In the genomic region with DNA sequence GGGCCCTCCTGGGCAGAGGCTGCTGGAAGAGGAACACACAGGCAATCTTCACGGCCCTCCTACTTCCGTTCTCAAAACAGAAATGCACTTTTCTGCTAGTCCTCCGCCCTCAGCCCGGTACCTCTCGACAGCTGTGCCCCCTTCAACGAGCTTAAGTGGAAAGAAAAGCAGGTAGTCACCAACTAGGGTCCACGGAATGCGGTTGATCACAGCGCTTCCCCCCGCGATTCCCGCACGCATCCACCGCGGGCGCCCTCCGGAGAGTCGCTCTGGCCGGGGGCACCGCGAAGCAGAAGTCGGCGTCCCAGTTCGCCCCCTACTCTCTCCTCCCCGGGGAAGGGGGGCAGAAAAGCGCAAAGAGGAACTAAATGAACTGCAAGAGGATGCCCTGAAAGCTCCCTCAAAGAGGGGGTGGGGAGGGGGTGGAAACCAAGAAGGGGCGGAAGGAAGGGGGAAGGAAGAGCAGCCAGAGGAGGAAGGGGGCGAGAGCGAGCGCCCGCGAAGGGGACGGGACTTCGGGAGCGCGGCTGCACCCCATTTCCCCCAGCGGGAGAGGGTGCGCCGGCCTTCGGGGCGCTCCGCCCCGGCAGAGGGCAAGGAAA, we compare ENCODE assay signal across 1 cellular context.
TF ChIP-seq lines count a peak whose summit lies in the region.

No MANE protein-coding gene starts in this region.

TF ChIP-seq in HepG2, 621 proteins besides CTCF, POLR2A, EP300 and RAD21 (continued from another document and continues in another):
- TF ChIP-seq, protein P1, sequence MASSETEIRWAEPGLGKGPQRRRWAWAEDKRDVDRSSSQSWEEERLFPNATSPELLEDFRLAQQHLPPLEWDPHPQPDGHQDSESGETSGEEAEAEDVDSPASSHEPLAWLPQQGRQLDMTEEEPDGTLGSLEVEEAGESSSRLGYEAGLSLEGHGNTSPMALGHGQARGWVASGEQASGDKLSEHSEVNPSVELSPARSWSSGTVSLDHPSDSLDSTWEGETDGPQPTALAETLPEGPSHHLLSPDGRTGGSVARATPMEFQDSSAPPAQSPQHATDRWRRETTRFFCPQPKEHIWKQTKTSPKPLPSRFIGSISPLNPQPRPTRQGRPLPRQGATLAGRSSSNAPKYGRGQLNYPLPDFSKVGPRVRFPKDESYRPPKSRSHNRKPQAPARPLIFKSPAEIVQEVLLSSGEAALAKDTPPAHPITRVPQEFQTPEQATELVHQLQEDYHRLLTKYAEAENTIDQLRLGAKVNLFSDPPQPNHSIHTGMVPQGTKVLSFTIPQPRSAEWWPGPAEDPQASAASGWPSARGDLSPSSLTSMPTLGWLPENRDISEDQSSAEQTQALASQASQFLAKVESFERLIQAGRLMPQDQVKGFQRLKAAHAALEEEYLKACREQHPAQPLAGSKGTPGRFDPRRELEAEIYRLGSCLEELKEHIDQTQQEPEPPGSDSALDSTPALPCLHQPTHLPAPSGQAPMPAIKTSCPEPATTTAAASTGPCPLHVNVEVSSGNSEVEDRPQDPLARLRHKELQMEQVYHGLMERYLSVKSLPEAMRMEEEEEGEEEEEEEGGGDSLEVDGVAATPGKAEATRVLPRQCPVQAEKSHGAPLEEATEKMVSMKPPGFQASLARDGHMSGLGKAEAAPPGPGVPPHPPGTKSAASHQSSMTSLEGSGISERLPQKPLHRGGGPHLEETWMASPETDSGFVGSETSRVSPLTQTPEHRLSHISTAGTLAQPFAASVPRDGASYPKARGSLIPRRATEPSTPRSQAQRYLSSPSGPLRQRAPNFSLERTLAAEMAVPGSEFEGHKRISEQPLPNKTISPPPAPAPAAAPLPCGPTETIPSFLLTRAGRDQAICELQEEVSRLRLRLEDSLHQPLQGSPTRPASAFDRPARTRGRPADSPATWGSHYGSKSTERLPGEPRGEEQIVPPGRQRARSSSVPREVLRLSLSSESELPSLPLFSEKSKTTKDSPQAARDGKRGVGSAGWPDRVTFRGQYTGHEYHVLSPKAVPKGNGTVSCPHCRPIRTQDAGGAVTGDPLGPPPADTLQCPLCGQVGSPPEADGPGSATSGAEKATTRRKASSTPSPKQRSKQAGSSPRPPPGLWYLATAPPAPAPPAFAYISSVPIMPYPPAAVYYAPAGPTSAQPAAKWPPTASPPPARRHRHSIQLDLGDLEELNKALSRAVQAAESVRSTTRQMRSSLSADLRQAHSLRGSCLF (CRISPR knock-in tag; IDR thresholded peaks at IDR 0.05; ENCODE audit: borderline replicate concordance): no peak
- TF ChIP-seq, protein P2, sequence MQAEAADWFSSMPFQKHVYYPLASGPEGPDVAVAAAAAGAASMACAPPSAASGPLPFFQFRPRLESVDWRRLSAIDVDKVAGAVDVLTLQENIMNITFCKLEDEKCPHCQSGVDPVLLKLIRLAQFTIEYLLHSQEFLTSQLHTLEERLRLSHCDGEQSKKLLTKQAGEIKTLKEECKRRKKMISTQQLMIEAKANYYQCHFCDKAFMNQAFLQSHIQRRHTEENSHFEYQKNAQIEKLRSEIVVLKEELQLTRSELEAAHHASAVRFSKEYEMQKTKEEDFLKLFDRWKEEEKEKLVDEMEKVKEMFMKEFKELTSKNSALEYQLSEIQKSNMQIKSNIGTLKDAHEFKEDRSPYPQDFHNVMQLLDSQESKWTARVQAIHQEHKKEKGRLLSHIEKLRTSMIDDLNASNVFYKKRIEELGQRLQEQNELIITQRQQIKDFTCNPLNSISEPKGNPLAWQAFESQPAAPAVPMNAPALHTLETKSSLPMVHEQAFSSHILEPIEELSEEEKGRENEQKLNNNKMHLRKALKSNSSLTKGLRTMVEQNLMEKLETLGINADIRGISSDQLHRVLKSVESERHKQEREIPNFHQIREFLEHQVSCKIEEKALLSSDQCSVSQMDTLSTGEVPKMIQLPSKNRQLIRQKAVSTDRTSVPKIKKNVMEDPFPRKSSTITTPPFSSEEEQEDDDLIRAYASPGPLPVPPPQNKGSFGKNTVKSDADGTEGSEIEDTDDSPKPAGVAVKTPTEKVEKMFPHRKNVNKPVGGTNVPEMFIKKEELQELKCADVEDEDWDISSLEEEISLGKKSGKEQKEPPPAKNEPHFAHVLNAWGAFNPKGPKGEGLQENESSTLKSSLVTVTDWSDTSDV (CRISPR knock-in tag; IDR thresholded peaks at IDR 0.05): no peak
- no peak for TF ChIP-seq KDM6A (CRISPR knock-in tag; IDR thresholded peaks at IDR 0.05; ENCODE audit: low read depth)
- TF ChIP-seq ZFP62 (CRISPR knock-in tag; IDR thresholded peaks at IDR 0.05): no peak
- TF ChIP-seq, protein P3, sequence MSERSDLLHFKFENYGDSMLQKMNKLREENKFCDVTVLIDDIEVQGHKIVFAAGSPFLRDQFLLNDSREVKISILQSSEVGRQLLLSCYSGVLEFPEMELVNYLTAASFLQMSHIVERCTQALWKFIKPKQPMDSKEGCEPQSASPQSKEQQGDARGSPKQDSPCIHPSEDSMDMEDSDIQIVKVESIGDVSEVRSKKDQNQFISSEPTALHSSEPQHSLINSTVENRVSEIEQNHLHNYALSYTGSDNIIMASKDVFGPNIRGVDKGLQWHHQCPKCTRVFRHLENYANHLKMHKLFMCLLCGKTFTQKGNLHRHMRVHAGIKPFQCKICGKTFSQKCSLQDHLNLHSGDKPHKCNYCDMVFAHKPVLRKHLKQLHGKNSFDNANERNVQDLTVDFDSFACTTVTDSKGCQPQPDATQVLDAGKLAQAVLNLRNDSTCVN (CRISPR knock-in tag; IDR thresholded peaks at IDR 0.05; ENCODE audit: borderline replicate concordance): no peak
- no peak for TF ChIP-seq ZNF713 (CRISPR knock-in tag; IDR thresholded peaks at IDR 0.05)
- no peak for TF ChIP-seq HCFC1 (IDR thresholded peaks at IDR 0.05; ENCODE audit: low read depth, low read length)
- TF ChIP-seq NR2C2 (CRISPR knock-in tag; IDR thresholded peaks at IDR 0.05; ENCODE audit: borderline replicate concordance): no peak
- TF ChIP-seq, protein P4, sequence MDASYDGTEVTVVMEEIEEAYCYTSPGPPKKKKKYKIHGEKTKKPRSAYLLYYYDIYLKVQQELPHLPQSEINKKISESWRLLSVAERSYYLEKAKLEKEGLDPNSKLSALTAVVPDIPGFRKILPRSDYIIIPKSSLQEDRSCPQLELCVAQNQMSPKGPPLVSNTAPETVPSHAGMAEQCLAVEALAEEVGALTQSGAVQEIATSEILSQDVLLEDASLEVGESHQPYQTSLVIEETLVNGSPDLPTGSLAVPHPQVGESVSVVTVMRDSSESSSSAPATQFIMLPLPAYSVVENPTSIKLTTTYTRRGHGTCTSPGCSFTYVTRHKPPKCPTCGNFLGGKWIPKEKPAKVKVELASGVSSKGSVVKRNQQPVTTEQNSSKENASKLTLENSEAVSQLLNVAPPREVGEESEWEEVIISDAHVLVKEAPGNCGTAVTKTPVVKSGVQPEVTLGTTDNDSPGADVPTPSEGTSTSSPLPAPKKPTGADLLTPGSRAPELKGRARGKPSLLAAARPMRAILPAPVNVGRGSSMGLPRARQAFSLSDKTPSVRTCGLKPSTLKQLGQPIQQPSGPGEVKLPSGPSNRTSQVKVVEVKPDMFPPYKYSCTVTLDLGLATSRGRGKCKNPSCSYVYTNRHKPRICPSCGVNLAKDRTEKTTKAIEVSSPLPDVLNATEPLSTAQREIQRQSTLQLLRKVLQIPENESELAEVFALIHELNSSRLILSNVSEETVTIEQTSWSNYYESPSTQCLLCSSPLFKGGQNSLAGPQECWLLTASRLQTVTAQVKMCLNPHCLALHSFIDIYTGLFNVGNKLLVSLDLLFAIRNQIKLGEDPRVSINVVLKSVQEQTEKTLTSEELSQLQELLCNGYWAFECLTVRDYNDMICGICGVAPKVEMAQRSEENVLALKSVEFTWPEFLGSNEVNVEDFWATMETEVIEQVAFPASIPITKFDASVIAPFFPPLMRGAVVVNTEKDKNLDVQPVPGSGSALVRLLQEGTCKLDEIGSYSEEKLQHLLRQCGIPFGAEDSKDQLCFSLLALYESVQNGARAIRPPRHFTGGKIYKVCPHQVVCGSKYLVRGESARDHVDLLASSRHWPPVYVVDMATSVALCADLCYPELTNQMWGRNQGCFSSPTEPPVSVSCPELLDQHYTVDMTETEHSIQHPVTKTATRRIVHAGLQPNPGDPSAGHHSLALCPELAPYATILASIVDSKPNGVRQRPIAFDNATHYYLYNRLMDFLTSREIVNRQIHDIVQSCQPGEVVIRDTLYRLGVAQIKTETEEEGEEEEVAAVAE (CRISPR knock-in tag; IDR thresholded peaks at IDR 0.05; ENCODE audit: borderline replicate concordance): no peak
- TF ChIP-seq, protein P5, sequence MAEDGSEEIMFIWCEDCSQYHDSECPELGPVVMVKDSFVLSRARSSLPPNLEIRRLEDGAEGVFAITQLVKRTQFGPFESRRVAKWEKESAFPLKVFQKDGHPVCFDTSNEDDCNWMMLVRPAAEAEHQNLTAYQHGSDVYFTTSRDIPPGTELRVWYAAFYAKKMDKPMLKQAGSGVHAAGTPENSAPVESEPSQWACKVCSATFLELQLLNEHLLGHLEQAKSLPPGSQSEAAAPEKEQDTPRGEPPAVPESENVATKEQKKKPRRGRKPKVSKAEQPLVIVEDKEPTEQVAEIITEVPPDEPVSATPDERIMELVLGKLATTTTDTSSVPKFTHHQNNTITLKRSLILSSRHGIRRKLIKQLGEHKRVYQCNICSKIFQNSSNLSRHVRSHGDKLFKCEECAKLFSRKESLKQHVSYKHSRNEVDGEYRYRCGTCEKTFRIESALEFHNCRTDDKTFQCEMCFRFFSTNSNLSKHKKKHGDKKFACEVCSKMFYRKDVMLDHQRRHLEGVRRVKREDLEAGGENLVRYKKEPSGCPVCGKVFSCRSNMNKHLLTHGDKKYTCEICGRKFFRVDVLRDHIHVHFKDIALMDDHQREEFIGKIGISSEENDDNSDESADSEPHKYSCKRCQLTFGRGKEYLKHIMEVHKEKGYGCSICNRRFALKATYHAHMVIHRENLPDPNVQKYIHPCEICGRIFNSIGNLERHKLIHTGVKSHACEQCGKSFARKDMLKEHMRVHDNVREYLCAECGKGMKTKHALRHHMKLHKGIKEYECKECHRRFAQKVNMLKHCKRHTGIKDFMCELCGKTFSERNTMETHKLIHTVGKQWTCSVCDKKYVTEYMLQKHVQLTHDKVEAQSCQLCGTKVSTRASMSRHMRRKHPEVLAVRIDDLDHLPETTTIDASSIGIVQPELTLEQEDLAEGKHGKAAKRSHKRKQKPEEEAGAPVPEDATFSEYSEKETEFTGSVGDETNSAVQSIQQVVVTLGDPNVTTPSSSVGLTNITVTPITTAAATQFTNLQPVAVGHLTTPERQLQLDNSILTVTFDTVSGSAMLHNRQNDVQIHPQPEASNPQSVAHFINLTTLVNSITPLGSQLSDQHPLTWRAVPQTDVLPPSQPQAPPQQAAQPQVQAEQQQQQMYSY (CRISPR knock-in tag; IDR thresholded peaks at IDR 0.05): no peak
- TF ChIP-seq ARID2 (CRISPR knock-in tag; IDR thresholded peaks at IDR 0.05; ENCODE audit: borderline replicate concordance): no peak
- no peak for TF ChIP-seq ZMYM3 (CRISPR knock-in tag; IDR thresholded peaks at IDR 0.05)
- TF ChIP-seq, protein P6, sequence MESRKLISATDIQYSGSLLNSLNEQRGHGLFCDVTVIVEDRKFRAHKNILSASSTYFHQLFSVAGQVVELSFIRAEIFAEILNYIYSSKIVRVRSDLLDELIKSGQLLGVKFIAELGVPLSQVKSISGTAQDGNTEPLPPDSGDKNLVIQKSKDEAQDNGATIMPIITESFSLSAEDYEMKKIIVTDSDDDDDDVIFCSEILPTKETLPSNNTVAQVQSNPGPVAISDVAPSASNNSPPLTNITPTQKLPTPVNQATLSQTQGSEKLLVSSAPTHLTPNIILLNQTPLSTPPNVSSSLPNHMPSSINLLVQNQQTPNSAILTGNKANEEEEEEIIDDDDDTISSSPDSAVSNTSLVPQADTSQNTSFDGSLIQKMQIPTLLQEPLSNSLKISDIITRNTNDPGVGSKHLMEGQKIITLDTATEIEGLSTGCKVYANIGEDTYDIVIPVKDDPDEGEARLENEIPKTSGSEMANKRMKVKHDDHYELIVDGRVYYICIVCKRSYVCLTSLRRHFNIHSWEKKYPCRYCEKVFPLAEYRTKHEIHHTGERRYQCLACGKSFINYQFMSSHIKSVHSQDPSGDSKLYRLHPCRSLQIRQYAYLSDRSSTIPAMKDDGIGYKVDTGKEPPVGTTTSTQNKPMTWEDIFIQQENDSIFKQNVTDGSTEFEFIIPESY (CRISPR knock-in tag; IDR thresholded peaks at IDR 0.05): no peak
- no peak for TF ChIP-seq CEBPB (IDR thresholded peaks at IDR 0.05; ENCODE audit: borderline replicate concordance, low read depth, low read length)
- TF ChIP-seq, protein P7, sequence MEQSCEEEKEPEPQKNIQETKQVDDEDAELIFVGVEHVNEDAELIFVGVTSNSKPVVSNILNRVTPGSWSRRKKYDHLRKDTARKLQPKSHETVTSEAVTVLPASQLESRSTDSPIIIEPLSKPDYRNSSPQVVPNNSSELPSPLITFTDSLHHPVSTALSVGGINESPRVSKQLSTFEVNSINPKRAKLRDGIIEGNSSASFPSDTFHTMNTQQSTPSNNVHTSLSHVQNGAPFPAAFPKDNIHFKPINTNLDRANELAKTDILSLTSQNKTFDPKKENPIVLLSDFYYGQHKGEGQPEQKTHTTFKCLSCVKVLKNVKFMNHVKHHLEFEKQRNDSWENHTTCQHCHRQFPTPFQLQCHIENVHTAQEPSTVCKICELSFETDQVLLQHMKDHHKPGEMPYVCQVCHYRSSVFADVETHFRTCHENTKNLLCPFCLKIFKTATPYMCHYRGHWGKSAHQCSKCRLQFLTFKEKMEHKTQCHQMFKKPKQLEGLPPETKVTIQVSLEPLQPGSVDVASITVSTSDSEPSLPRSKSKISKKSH (CRISPR knock-in tag; IDR thresholded peaks at IDR 0.05; ENCODE audit: borderline replicate concordance): no peak
- no peak for TF ChIP-seq CBX5 (CRISPR knock-in tag; IDR thresholded peaks at IDR 0.05; ENCODE audit: borderline replicate concordance)
- TF ChIP-seq ZNF33A (CRISPR knock-in tag; IDR thresholded peaks at IDR 0.05; ENCODE audit: borderline replicate concordance): no peak
- no peak for TF ChIP-seq ZNF121 (CRISPR knock-in tag; IDR thresholded peaks at IDR 0.05)
- TF ChIP-seq, protein P8, sequence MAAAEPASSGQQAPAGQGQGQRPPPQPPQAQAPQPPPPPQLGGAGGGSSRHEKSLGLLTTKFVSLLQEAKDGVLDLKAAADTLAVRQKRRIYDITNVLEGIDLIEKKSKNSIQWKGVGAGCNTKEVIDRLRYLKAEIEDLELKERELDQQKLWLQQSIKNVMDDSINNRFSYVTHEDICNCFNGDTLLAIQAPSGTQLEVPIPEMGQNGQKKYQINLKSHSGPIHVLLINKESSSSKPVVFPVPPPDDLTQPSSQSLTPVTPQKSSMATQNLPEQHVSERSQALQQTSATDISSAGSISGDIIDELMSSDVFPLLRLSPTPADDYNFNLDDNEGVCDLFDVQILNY (CRISPR knock-in tag; conservative IDR thresholded peaks at IDR 0.05): no peak
- no peak for TF ChIP-seq ZNF660 (CRISPR knock-in tag; IDR thresholded peaks at IDR 0.05; ENCODE audit: borderline replicate concordance, low read depth)
- TF ChIP-seq, protein P9, sequence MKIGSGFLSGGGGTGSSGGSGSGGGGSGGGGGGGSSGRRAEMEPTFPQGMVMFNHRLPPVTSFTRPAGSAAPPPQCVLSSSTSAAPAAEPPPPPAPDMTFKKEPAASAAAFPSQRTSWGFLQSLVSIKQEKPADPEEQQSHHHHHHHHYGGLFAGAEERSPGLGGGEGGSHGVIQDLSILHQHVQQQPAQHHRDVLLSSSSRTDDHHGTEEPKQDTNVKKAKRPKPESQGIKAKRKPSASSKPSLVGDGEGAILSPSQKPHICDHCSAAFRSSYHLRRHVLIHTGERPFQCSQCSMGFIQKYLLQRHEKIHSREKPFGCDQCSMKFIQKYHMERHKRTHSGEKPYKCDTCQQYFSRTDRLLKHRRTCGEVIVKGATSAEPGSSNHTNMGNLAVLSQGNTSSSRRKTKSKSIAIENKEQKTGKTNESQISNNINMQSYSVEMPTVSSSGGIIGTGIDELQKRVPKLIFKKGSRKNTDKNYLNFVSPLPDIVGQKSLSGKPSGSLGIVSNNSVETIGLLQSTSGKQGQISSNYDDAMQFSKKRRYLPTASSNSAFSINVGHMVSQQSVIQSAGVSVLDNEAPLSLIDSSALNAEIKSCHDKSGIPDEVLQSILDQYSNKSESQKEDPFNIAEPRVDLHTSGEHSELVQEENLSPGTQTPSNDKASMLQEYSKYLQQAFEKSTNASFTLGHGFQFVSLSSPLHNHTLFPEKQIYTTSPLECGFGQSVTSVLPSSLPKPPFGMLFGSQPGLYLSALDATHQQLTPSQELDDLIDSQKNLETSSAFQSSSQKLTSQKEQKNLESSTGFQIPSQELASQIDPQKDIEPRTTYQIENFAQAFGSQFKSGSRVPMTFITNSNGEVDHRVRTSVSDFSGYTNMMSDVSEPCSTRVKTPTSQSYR (CRISPR knock-in tag; IDR thresholded peaks at IDR 0.05; ENCODE audit: borderline replicate concordance): no peak
- TF ChIP-seq SP1 (IDR thresholded peaks at IDR 0.05): no peak
- no peak for TF ChIP-seq SP1 (CRISPR knock-in tag; IDR thresholded peaks at IDR 0.05)
